Comparison of ENCODE assay signal across 1 cellular context in genomic region chr20:23350855-23351838, GRCh38.
TF ChIP-seq lines count a peak whose summit lies in the region.

No MANE protein-coding gene starts in this region.

TF ChIP-seq in A549, 52 proteins besides CTCF, POLR2A, EP300 and RAD21 (continued from another document):
- TF ChIP-seq, protein P1, sequence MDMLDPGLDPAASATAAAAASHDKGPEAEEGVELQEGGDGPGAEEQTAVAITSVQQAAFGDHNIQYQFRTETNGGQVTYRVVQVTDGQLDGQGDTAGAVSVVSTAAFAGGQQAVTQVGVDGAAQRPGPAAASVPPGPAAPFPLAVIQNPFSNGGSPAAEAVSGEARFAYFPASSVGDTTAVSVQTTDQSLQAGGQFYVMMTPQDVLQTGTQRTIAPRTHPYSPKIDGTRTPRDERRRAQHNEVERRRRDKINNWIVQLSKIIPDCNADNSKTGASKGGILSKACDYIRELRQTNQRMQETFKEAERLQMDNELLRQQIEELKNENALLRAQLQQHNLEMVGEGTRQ (IDR thresholded peaks at IDR 0.05) = no peak
- peak; percentile 63 for TF ChIP-seq PHF8 (IDR thresholded peaks at IDR 0.05; ENCODE audit: borderline replicate concordance, low read depth)
- TF ChIP-seq, protein P2, sequence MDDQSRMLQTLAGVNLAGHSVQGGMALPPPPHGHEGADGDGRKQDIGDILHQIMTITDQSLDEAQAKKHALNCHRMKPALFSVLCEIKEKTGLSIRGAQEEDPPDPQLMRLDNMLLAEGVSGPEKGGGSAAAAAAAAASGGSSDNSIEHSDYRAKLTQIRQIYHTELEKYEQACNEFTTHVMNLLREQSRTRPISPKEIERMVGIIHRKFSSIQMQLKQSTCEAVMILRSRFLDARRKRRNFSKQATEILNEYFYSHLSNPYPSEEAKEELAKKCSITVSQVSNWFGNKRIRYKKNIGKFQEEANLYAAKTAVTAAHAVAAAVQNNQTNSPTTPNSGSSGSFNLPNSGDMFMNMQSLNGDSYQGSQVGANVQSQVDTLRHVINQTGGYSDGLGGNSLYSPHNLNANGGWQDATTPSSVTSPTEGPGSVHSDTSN (IDR thresholded peaks at IDR 0.05) = no peak
- no peak for TF ChIP-seq HOXB13 (CRISPR knock-in tag; IDR thresholded peaks at IDR 0.05; ENCODE audit: low read depth)
